ENCODE assay signal across 17 cellular contexts in the genomic region with DNA sequence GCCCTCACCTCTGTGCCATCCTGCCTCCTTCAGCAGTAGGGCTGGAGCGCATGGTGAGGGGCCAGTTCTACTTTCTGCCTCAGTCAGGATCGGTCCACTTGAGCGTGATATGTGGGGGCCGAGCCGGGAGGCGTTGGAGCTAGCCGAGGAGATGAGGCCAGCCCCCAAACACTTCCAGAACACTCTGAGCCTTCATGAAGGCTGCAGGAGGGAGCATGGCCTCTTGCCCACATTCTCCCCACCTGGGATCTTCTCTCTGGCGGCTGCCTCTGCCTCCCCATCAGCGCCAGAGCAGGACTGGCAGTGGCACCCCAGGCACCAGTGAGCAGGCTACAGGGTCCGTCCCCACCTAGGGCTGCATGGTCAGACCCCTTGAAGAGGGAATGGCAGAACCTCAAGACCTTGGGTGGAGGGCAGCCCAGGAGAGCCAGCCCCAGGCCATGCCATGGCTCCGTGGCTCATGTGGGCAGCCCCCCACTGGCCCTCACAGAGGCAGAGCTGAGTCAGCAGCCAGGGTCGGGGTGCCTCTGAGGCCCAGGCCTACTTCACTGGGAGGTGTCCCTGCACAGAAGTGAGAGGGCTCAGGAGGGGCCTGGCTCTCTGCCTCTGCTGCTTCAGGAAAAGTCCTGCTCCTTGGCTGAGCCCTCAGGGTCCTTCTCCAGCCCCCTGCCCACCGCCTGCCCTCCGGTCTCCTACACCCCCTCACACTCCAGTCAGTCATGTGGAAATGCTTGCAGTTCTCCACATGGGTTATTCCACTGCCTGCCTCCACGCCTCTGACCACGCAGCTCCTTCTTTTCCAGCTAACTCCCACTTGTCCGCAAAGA. TPM values are rescaled to one million over a fixed set of nuclear protein-coding genes. Genes with fewer than 3 reads are reported as not detected.
DNase-seq lines count a peak whose midpoint lies in the region; ATAC-seq and TF ChIP-seq lines count a peak whose summit lies in the region.
"Had no signal": no experiment of that assay in that cellular context is flagged by ENCODE, and none has a peak within 500 bp of the region (broad histone marks: within the 10 kb centered on the region; RNA-seq: fewer than 3 reads in every experiment).

No MANE protein-coding gene starts in this region.

- in situ Hi-C loops in GM23248 (cut with MboI), result no loop called here

- peaks cover 0 to 3% of the 10 kb centered on the region in 2 donors for H3K27me3 Mint-ChIP-seq in CD8-positive, alpha-beta memory T cell
- no peaks in the 10 kb centered on the region for H3K27me3 Mint-ChIP-seq in activated naive CD8-positive, alpha-beta T cell treated with anti-CD3 and anti-CD28 coated beads for 36 hours
- peaks cover 13% of the 10 kb centered on the region for H3K27me3 Mint-ChIP-seq in neural progenitor cell (ENCODE audit: insufficient read depth, low read depth)
- H3K27me3 Mint-ChIP-seq: central memory CD8-positive, alpha-beta T cell had no signal

- BruUV-seq in A673 (replicated peaks; lab: Mats Ljungman, UMichigan), result no TSS peak

- H3K9me3 Mint-ChIP-seq in CD8-positive, alpha-beta memory T cell, result no peaks in the 10 kb centered on the region
- no peaks in the 10 kb centered on the region for H3K9me3 Mint-ChIP-seq in activated naive CD8-positive, alpha-beta T cell treated with anti-CD3 and anti-CD28 coated beads for 36 hours
- no peaks in the 10 kb centered on the region for H3K9me3 Mint-ChIP-seq in neural progenitor cell
- H3K9me3 Mint-ChIP-seq: central memory CD8-positive, alpha-beta T cell; neural crest cell had no signal

- peaks cover 43 to 78% (median 47%) of the 10 kb centered on the region in 3 donors for H3K4me1 Mint-ChIP-seq in CD8-positive, alpha-beta memory T cell
- H3K4me1 Mint-ChIP-seq in activated naive CD8-positive, alpha-beta T cell treated with anti-CD3 and anti-CD28 coated beads for 36 hours, result peaks cover 86% of the 10 kb centered on the region
- peaks cover 21% of the 10 kb centered on the region for H3K4me1 Mint-ChIP-seq in neural progenitor cell

- peak overlapping the region; percentile 55; the same call in 1 of the 2 replicates for H3K9ac ChIP-seq in GM23248
- H3K9ac ChIP-seq in neural progenitor cell, result no peak overlapping the region

- no peaks in the 10 kb centered on the region for H3K36me3 Mint-ChIP-seq in CD8-positive, alpha-beta memory T cell
- peaks cover 3% of the 10 kb centered on the region for H3K36me3 Mint-ChIP-seq in activated naive CD8-positive, alpha-beta T cell treated with anti-CD3 and anti-CD28 coated beads for 36 hours
- H3K36me3 Mint-ChIP-seq in neural progenitor cell, result no peaks in the 10 kb centered on the region

- H3K9me2 ChIP-seq in GM23248 (ENCODE audit: insufficient read depth), result no peaks in the 10 kb centered on the region

- no peaks in the 10 kb centered on the region for H3K9me3 ChIP-seq in CD8-positive, alpha-beta memory T cell (ENCODE audit: low read length)
- H3K9me3 ChIP-seq in GM23248 (ENCODE audit: low read depth) (no peaks in the 10 kb centered on the region), neural progenitor cell (ENCODE audit: low read depth) (no peaks in the 10 kb centered on the region), A673 (ENCODE audit: low read depth, low read length, poor library complexity, severe bottlenecking) (no peaks in the 10 kb centered on the region)
- H3K9me3 ChIP-seq: heart left ventricle, left ventricle myocardium inferior, sigmoid colon had no signal

- H2AFZ ChIP-seq in GM23248, result no peak overlapping the region
- no peak overlapping the region for H2AFZ ChIP-seq in neural progenitor cell (replicated peaks)

- no peak overlapping the region for H3K4me3 ChIP-seq in CD8-positive, alpha-beta memory T cell (ENCODE audit: low read length)
- no peak overlapping the region for H3K4me3 ChIP-seq in GM23248
- H3K4me3 ChIP-seq in neural progenitor cell, result no peak overlapping the region
- H3K4me3 ChIP-seq in A673 (ENCODE audit: low read depth, low read length, poor library complexity, severe bottlenecking), result no peak overlapping the region
- H3K4me3 ChIP-seq: heart left ventricle, left ventricle myocardium inferior, sigmoid colon had no signal

- no peaks in the 10 kb centered on the region for H3K79me2 ChIP-seq in GM23248 (ENCODE audit: insufficient read depth)
- no peaks in the 10 kb centered on the region for H3K79me2 ChIP-seq in neural progenitor cell (ENCODE audit: low read depth)

- H4K20me1 ChIP-seq in GM23248 (ENCODE audit: insufficient read depth) (no peaks in the 10 kb centered on the region), neural progenitor cell (ENCODE audit: low read depth) (no peaks in the 10 kb centered on the region)

- peaks cover 69% of the 10 kb centered on the region for H3F3A ChIP-seq in GM23248 (ENCODE audit: insufficient read depth)
- H3F3A ChIP-seq in neural progenitor cell (ENCODE audit: low read depth), result no peaks in the 10 kb centered on the region

- 82 to 89% methylated on average over 16 to 17 of the region's 17 CpGs for WGBS in GM23248 (ENCODE audit: low coverage in 1 of 2, low lambda C conversion rate in 2 of 2, missing lambda C conversion rate in 2 of 2), 2 experiments

- H3K27ac Mint-ChIP-seq in CD8-positive, alpha-beta memory T cell, result peak overlapping the region in 2 of 8 donors; percentile 27 to 79
- H3K27ac Mint-ChIP-seq in activated naive CD8-positive, alpha-beta T cell treated with anti-CD3 and anti-CD28 coated beads for 36 hours, result peak overlapping the region; percentile 97
- peak overlapping the region; percentile 94 for H3K27ac Mint-ChIP-seq in neural progenitor cell

- ATAC-seq in HG02870 (IDR thresholded peaks at IDR 0.05; ENCODE audit: unreplicated experiment), result no peak
- ATAC-seq in GM19324 (IDR thresholded peaks at IDR 0.05; ENCODE audit: low FRiP score, unreplicated experiment), result no peak

- TF ChIP-seq CTCF in neural progenitor cell (IDR thresholded peaks at IDR 0.05), result no peak
- no peak for TF ChIP-seq CTCF in A673 (conservative IDR thresholded peaks at IDR 0.05; ENCODE audit: low read depth, low read length)

- POLR2A ChIA-PET in CD8-positive, alpha-beta memory T cell (lab: Charles Lee), result interaction anchor here (0.7 kb wide), 1 partner anchor 30 kb away, joined by 3 read pairs; no protein-coding TSS in a partner anchor
- POLR2A ChIA-PET in A673 (lab: Charles Lee; ENCODE audit: low non-redundant PET), result interaction anchor here (0.6 kb wide), 2 partner anchors 503 to 562 kb away, joined by 3 read pairs; no protein-coding TSS in a partner anchor

- peak overlapping the region; percentile 47 for H3K27ac ChIP-seq in CD8-positive, alpha-beta memory T cell (ENCODE audit: low read depth, low read length)
- H3K27ac ChIP-seq in GM23248, result peak overlapping the region; percentile 87
- no peak overlapping the region for H3K27ac ChIP-seq in neural progenitor cell
- H3K27ac ChIP-seq in A673 (ENCODE audit: low read depth, low read length, poor library complexity, severe bottlenecking), result no peak overlapping the region
- H3K27ac ChIP-seq: heart left ventricle, left ventricle myocardium inferior, sigmoid colon had no signal

- intact Hi-C loops in A673 (cut with micrococcal nuclease; ENCODE audit: unreplicated experiment), result no loop called here

- peak overlapping the region; percentile 39 for H3K4me2 ChIP-seq in GM23248 (ENCODE audit: unreplicated experiment)
- H3K4me2 ChIP-seq in neural progenitor cell, result no peak overlapping the region

- no peak overlapping the region for H3K4me3 Mint-ChIP-seq in CD8-positive, alpha-beta memory T cell
- no peak overlapping the region for H3K4me3 Mint-ChIP-seq in activated naive CD8-positive, alpha-beta T cell treated with anti-CD3 and anti-CD28 coated beads for 36 hours
- H3K4me3 Mint-ChIP-seq in neural progenitor cell, result no peak overlapping the region
- H3K4me3 Mint-ChIP-seq: neural crest cell had no signal

- no peak for DNase-seq in CD8-positive, alpha-beta memory T cell
- peak; percentile 40 for DNase-seq in GM23248
- no peak for DNase-seq in activated naive CD8-positive, alpha-beta T cell treated with anti-CD3 and anti-CD28 coated beads for 36 hours
- DNase-seq in neural progenitor cell (ENCODE audit: low spot score), result no peak
- DNase-seq in A673 (ENCODE audit: low spot score), result no peak
- DNase-seq: activated CD4-positive, CD25-positive, alpha-beta regulatory T cell treated with anti-CD3 and anti-CD28 coated beads, Interleukin-2, amount 50 U/mL, for 72 hours; activated gamma-delta T cell treated with Interleukin-2 at 50 U/mL for 16 hours; heart left ventricle; left ventricle myocardium inferior; NCI-H1105; sigmoid colon had no signal

- H3K27me3 ChIP-seq in CD8-positive, alpha-beta memory T cell (ENCODE audit: insufficient read depth, low read length, poor library complexity, severe bottlenecking), result no peaks in the 10 kb centered on the region
- H3K27me3 ChIP-seq in GM23248 (replicated peaks; ENCODE audit: insufficient read depth) (no peaks in the 10 kb centered on the region), neural progenitor cell (no peaks in the 10 kb centered on the region), A673 (replicated peaks; ENCODE audit: insufficient read depth, low read depth, low read length, poor library complexity) (no peaks in the 10 kb centered on the region)
- H3K27me3 ChIP-seq: heart left ventricle had no signal

- CTCF ChIA-PET in CD8-positive, alpha-beta memory T cell (lab: Charles Lee), result interaction anchor here (0.9 to 1.8 kb wide), 4 partner anchors 16 to 43 kb away, joined by 3 to 5 read pairs (median 3); no protein-coding TSS in a partner anchor
- CTCF ChIA-PET in A673 (lab: Charles Lee), result interaction anchor here (1.0 kb wide), 1 partner anchor 13 kb away, joined by 3 read pairs; no protein-coding TSS in a partner anchor

- H3K36me3 ChIP-seq in CD8-positive, alpha-beta memory T cell (ENCODE audit: insufficient read depth, low read length), result no peaks in the 10 kb centered on the region
- no peaks in the 10 kb centered on the region for H3K36me3 ChIP-seq in GM23248 (ENCODE audit: low read depth)
- H3K36me3 ChIP-seq in neural progenitor cell, result no peaks in the 10 kb centered on the region
- no peaks in the 10 kb centered on the region for H3K36me3 ChIP-seq in A673 (ENCODE audit: insufficient read depth, low read length, poor library complexity, severe bottlenecking)
- H3K36me3 ChIP-seq: heart left ventricle, left ventricle myocardium inferior, sigmoid colon had no signal

- peaks cover 19% of the 10 kb centered on the region for H3K4me1 ChIP-seq in CD8-positive, alpha-beta memory T cell (ENCODE audit: insufficient read depth, low read length)
- H3K4me1 ChIP-seq in GM23248 (ENCODE audit: insufficient read depth) (peaks cover 75% of the 10 kb centered on the region), neural progenitor cell (no peaks in the 10 kb centered on the region), A673 (ENCODE audit: insufficient read depth, low read length, poor library complexity, severe bottlenecking) (peaks cover 11% of the 10 kb centered on the region)
- H3K4me1 ChIP-seq: sigmoid colon had no signal

RNA-seq across cellular contexts. Expression of gene CYP11A1, which starts 28.1 kb away (rescaled TPM):
- total RNA-seq in CD8-positive, alpha-beta memory T cell, result not detected
- not detected for polyA plus RNA-seq in CD8-positive, alpha-beta memory T cell
- 0.25 and 0.32 TPM in 2 replicates for total RNA-seq in GM23248 (2014; rRNA removed; shearing (Covaris generic))
- polyA plus RNA-seq in GM23248 (2016; fragmentation: Nextera tagmentation; extraction: Ambion mirVana), result 1.2 and 1.9 TPM in 2 replicates
- under 1 TPM; 0.30 to 0.31 TPM for total RNA-seq in activated naive CD8-positive, alpha-beta T cell treated with anti-CD3 and anti-CD28 coated beads for 36 hours
- total RNA-seq in neural progenitor cell (ENCODE audit: low replicate concordance) (0.99 and 1.1 TPM in 2 replicates), A673 (2021) (not detected in 2 replicates)
- total RNA-seq: endothelial cell of umbilical vein, OCI-LY7 had no signal

RNA-seq across cellular contexts. Expression of gene SEMA7A, which starts 38.2 kb away (rescaled TPM):
- 10 to 100 TPM; 71.2 to 72.5 TPM for total RNA-seq in CD8-positive, alpha-beta memory T cell
- 1.9 TPM for polyA plus RNA-seq in CD8-positive, alpha-beta memory T cell
- total RNA-seq in GM23248 (2014; rRNA removed; shearing (Covaris generic)), result 132 and 151 TPM in 2 replicates
- polyA plus RNA-seq in GM23248 (2016; fragmentation: Nextera tagmentation; extraction: Ambion mirVana), result 41.2 and 42.3 TPM in 2 replicates
- total RNA-seq in activated naive CD8-positive, alpha-beta T cell treated with anti-CD3 and anti-CD28 coated beads for 36 hours, result 10 to 100 TPM; 48.8 to 51.4 TPM
- total RNA-seq in neural progenitor cell (ENCODE audit: low replicate concordance) (3.5 and 11.7 TPM in 2 replicates), A673 (2021) (0.45 and 1.4 TPM in 2 replicates)

Comparison
In these comparisons a context has a peak if more than half of its experiments do, and no peak if none do; other contexts are left out.
1. H3K27ac ChIP-seq: peak in CD8-positive, alpha-beta memory T cell (single experiment) and GM23248 (single experiment); none in neural progenitor cell (single experiment) and A673 (single experiment).